In genomic region chr11:25733777-25734176, GRCh38 we compare ENCODE assay signal across 19 cellular contexts.
DNase-seq lines count a peak whose midpoint lies in the region; ATAC-seq and TF ChIP-seq lines count a peak whose summit lies in the region.
"Had no signal": no experiment of that assay in that cellular context is flagged by ENCODE, and none has a peak within 500 bp of the region (broad histone marks: within the 10 kb centered on the region; RNA-seq: fewer than 3 reads in every experiment).

No MANE protein-coding gene starts in this region.

- ATAC-seq in HG02981 (IDR thresholded peaks at IDR 0.05; ENCODE audit: unreplicated experiment) (no peak), HG03378 (IDR thresholded peaks at IDR 0.05; ENCODE audit: unreplicated experiment) (no peak)
- ATAC-seq: lower lobe of right lung had no signal

- H3K4me3 ChIP-seq in astrocyte of the cerebellum (ENCODE audit: low read depth, low read length): no peak overlapping the region
- H3K4me3 ChIP-seq: lower lobe of right lung, tibial artery had no signal

- no peak overlapping the region for H3K27ac ChIP-seq in 22Rv1
- H3K27ac ChIP-seq: lower lobe of right lung, tibial artery had no signal

- DNase-seq in HCEC 1CT (peak; percentile 4), astrocyte of the cerebellum (ENCODE audit: low read depth) (no peak), left kidney (ENCODE audit: low read depth, low spot score) (peak; percentile 10), UCSD-AML1 (lab: John Stamatoyannopoulos, UW; ENCODE audit: unreplicated experiment) (no peak), MV-4-11 (lab: John Stamatoyannopoulos, UW) (no peak)
- DNase-seq: activated gamma-delta T cell treated with Interleukin-2 at 50 U/mL for 16 hours; AML-193; aorta; DMS153; GOT3; lower lobe of right lung; NCI-H1436 treated with DMSO at 0.1 percent for 48 hours; NCI-H345; stimulated activated CD4-positive, alpha-beta T cell treated with anti-CD3 and anti-CD28 coated beads, Interleukin-4, amount 100 ng/mL, for 24 hours; SW 1271; tibial artery had no signal

- in situ Hi-C loops in astrocyte of the cerebellum (cut with HindIII; ENCODE audit: low sequenced_read_pairs): no loop called here

- peak; percentile 36 for TF ChIP-seq CTCF in 22Rv1 (IDR thresholded peaks at IDR 0.05)
- peak; percentile 25 for TF ChIP-seq CTCF in astrocyte of the cerebellum (IDR thresholded peaks at IDR 0.05; ENCODE audit: low read depth, low read length, missing control alignments)

Comparison
In these comparisons a context has a peak if more than half of its experiments do, and no peak if none do; other contexts are left out.
1. DNase-seq: peak in HCEC 1CT (single experiment) and left kidney (single experiment); none in astrocyte of the cerebellum (single experiment), UCSD-AML1 (single experiment) and MV-4-11 (single experiment).